Comparison of ENCODE assay signal across 8 cellular contexts in genomic region chr14:91140672-91141071, GRCh38. TPM values are rescaled to one million over a fixed set of nuclear protein-coding genes. Genes with fewer than 3 reads are reported as not detected.
DNase-seq lines count a peak whose midpoint lies in the region; TF ChIP-seq lines count a peak whose summit lies in the region.

No MANE protein-coding gene starts in this region.

- no peaks in the 10 kb centered on the region for H3K36me3 ChIP-seq in GM23248 (ENCODE audit: low read depth)

- no peaks in the 10 kb centered on the region for H3K27me3 ChIP-seq in GM23248 (replicated peaks; ENCODE audit: insufficient read depth)

- H3K4me2 ChIP-seq in GM23248 (ENCODE audit: unreplicated experiment), result no peak overlapping the region

- DNase-seq in AG09319 (ENCODE audit: extremely low read depth, low read depth) (no peak), GM23248 (peak; percentile 32), kidney tubule cell (ENCODE audit: low spot score) (peak; percentile 47), HK-2 (ENCODE audit: unreplicated experiment) (no peak), retina (no peak), NOMO-1 treated with DMSO at 0.1 percent for 48 hours (lab: John Stamatoyannopoulos, UW; ENCODE audit: unreplicated experiment) (no peak)
- DNase-seq in stimulated activated CD4-positive, alpha-beta T cell treated with anti-CD3 and anti-CD28 coated beads, Interleukin-4, amount 100 ng/mL, for 24 hours, result no peak

- no peak overlapping the region for H2AFZ ChIP-seq in GM23248

- no peaks in the 10 kb centered on the region for H3K9me3 ChIP-seq in GM23248 (ENCODE audit: low read depth)

- no peak overlapping the region for H3K9ac ChIP-seq in GM23248

- WGBS in GM23248 (ENCODE audit: low coverage in 1 of 2, low lambda C conversion rate in 2 of 2, missing lambda C conversion rate in 2 of 2), 2 experiments, result 82% methylated on average over 3 of the region's 3 CpGs

- no peak overlapping the region for H3K4me3 ChIP-seq in GM23248

- no peaks in the 10 kb centered on the region for H4K20me1 ChIP-seq in GM23248 (ENCODE audit: insufficient read depth)

- no peaks in the 10 kb centered on the region for H3K9me2 ChIP-seq in GM23248 (ENCODE audit: insufficient read depth)

- H3F3A ChIP-seq in GM23248 (ENCODE audit: insufficient read depth), result no peaks in the 10 kb centered on the region

- H3K27ac ChIP-seq in GM23248 (no peak overlapping the region), VCaP (no peak overlapping the region)

- in situ Hi-C loops in GM23248 (cut with MboI), result no loop called here

- H3K79me2 ChIP-seq in GM23248 (ENCODE audit: insufficient read depth), result no peaks in the 10 kb centered on the region

- no peaks in the 10 kb centered on the region for H3K4me1 ChIP-seq in GM23248 (ENCODE audit: insufficient read depth)

- TF ChIP-seq CTCF in AG09319 (IDR thresholded peaks at IDR 0.05; ENCODE audit: low read depth, low read length) (peak; percentile 20), VCaP (conservative IDR thresholded peaks at IDR 0.05) (peak; percentile 72)

RNA-seq across cellular contexts. Expression of gene DGLUCY, which starts 26.8 kb away (rescaled TPM):
- total RNA-seq in GM23248 (2014; rRNA removed; shearing (Covaris generic)), result 15.2 and 28.5 TPM in 2 replicates
- 15.7 and 17.1 TPM in 2 replicates for polyA plus RNA-seq in GM23248 (2016; fragmentation: Nextera tagmentation; extraction: Ambion mirVana)

Comparison
In these comparisons a context has a peak if more than half of its experiments do, and no peak if none do; other contexts are left out.
1. DNase-seq: peak in GM23248 (single experiment) and kidney tubule cell (single experiment); none in AG09319 (single experiment), stimulated activated CD4-positive, alpha-beta T cell treated with anti-CD3 and anti-CD28 coated beads, Interleukin-4, amount 100 ng/mL, for 24 hours (single experiment), HK-2 (single experiment), retina (single experiment) and NOMO-1 treated with DMSO at 0.1 percent for 48 hours (single experiment).